In the genomic region with DNA sequence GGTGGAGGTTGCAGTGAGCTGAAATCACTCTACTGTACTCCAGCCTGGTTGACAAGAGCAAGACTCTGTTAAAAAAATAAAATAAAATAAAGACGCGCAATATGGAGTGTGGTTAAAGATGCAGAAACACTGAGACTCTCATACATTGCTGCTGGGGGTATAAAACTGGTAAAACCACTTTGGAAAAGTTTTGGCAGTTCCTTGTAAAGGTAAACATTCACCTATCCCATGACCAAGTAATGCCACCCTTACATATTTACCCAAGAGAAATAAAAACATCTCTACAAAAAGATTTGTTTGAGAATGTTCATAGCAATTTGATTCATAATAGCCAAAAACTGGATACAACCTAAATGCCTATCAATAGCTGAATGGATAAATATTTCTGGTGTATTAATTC, we compare ENCODE assay signal across 22 cellular contexts.
DNase-seq lines count a peak whose midpoint lies in the region; ATAC-seq, FAIRE-seq and TF ChIP-seq lines count a peak whose summit lies in the region.
"Had no signal": no experiment of that assay in that cellular context is flagged by ENCODE, and none has a peak within 500 bp of the region (broad histone marks: within the 10 kb centered on the region; RNA-seq: fewer than 3 reads in every experiment).

No MANE protein-coding gene starts in this region.

- no peaks in the 10 kb centered on the region for H3K36me3 ChIP-seq in upper lobe of right lung
- H3K36me3 ChIP-seq: BE2C had no signal

- H3K4me1 Mint-ChIP-seq in memory B cell (peaks cover 23% of the 10 kb centered on the region), WTC11 (no peaks in the 10 kb centered on the region)
- H3K4me1 Mint-ChIP-seq: GM23338, H9 had no signal

- H3K27ac ChIP-seq in VCaP = peak overlapping the region; percentile 94
- H3K27ac ChIP-seq in upper lobe of right lung = no peak overlapping the region

- no peaks in the 10 kb centered on the region for H3K27me3 ChIP-seq in upper lobe of right lung
- H3K27me3 ChIP-seq: BE2C had no signal

- no peak for TF ChIP-seq POLR2A in GM12891 (IDR thresholded peaks at IDR 0.05; ENCODE audit: low read depth, low read length)

- no peak overlapping the region for H3K4me3 Mint-ChIP-seq in memory B cell
- no peak overlapping the region for H3K4me3 Mint-ChIP-seq in WTC11
- H3K4me3 Mint-ChIP-seq: CD14-positive monocyte; CD8-positive, alpha-beta T cell; GM23338; H9 had no signal

- CTCF ChIA-PET in WTC11 (lab: Charles Lee) = interaction anchor here (0.6 kb wide), 1 partner anchor 54 kb away, joined by 3 read pairs; no protein-coding TSS in a partner anchor

- no peak for DNase-seq in GM12891 (ENCODE audit: insufficient read length, low spot score)
- no peak for DNase-seq in memory B cell (ENCODE audit: low spot score in 2 of 2)
- no peak for DNase-seq in upper lobe of right lung
- DNase-seq in WTC11 (ENCODE audit: low spot score) = no peak
- DNase-seq in activated naive CD4-positive, alpha-beta T cell treated with anti-CD3 and anti-CD28 coated beads, Interleukin-2, amount 50 U/mL, for 16 hours = no peak
- no peak for DNase-seq in T1000 (lab: John Stamatoyannopoulos, UW)
- DNase-seq: ACHN; BE2C; CD8-positive, alpha-beta T cell; COR-L47; DMS153; DMS79 treated with DMSO at 0.1 percent for 48 hours; EL; H9 had no signal

- H3K9me3 Mint-ChIP-seq in memory B cell (no peaks in the 10 kb centered on the region), WTC11 (peaks cover 4% of the 10 kb centered on the region)
- H3K9me3 Mint-ChIP-seq: CD8-positive, alpha-beta T cell; GM23338; H9 had no signal

- no peak for ATAC-seq in memory B cell (ENCODE audit: low read depth)
- ATAC-seq in upper lobe of right lung = peak; percentile 51
- ATAC-seq in WTC11 = no peak
- ATAC-seq: CD8-positive, alpha-beta T cell; GM23338; HepG2 had no signal

- no peak overlapping the region for H3K4me3 ChIP-seq in upper lobe of right lung
- H3K4me3 ChIP-seq: GM23338 had no signal

- H3K27ac Mint-ChIP-seq in memory B cell (peak overlapping the region; percentile 82), WTC11 (no peak overlapping the region)
- H3K27ac Mint-ChIP-seq: CD14-positive monocyte; CD8-positive, alpha-beta T cell; GM23338; H9 had no signal

- FAIRE-seq in GM12891 (lab: Jason Lieb, UNC) = peak; percentile 13
- FAIRE-seq: D721Med, G401.6, GM12892, HepG2, HTR-8/SVneo had no signal

- H3K4me1 ChIP-seq in upper lobe of right lung = no peaks in the 10 kb centered on the region
- H3K4me1 ChIP-seq: BE2C had no signal

- intact Hi-C loops in upper lobe of right lung (cut with DNase I) = no loop called here

- POLR2A ChIA-PET in WTC11 (lab: Charles Lee) = no interaction called here

- H3K27me3 Mint-ChIP-seq in memory B cell (no peaks in the 10 kb centered on the region), WTC11 (ENCODE audit: low read depth) (no peaks in the 10 kb centered on the region; the same call in 1 of the 2 replicates)

- no peaks in the 10 kb centered on the region for H3K36me3 Mint-ChIP-seq in memory B cell
- no peaks in the 10 kb centered on the region for H3K36me3 Mint-ChIP-seq in WTC11
- H3K36me3 Mint-ChIP-seq: CD14-positive monocyte; CD8-positive, alpha-beta T cell had no signal

- TF ChIP-seq CTCF in VCaP (conservative IDR thresholded peaks at IDR 0.05) (no peak), upper lobe of right lung (IDR thresholded peaks at IDR 0.05) (no peak), WTC11 (IDR thresholded peaks at IDR 0.05) (no peak)

- H3K9me3 ChIP-seq in upper lobe of right lung = no peaks in the 10 kb centered on the region
- H3K9me3 ChIP-seq: BE2C had no signal

TF ChIP-seq in GM12891, 5 proteins besides CTCF, POLR2A, EP300 and RAD21:
- TF ChIP-seq POLR2AphosphoS5 (IDR thresholded peaks at IDR 0.05; ENCODE audit: low read depth, low read length) (no peak), TAF1 (IDR thresholded peaks at IDR 0.05; ENCODE audit: low read depth, low read length) (no peak), SPI1 (IDR thresholded peaks at IDR 0.05; ENCODE audit: low read depth, low read length) (no peak), POU2F2 (IDR thresholded peaks at IDR 0.05; ENCODE audit: low read depth, low read length) (no peak), PAX5 (IDR thresholded peaks at IDR 0.05; ENCODE audit: insufficient read depth, low read length, severe bottlenecking) (no peak)

TF ChIP-seq in WTC11, 78 proteins besides CTCF, POLR2A, EP300 and RAD21 (continues in another document):
- TF ChIP-seq ZNF396 (CRISPR knock-in tag; IDR thresholded peaks at IDR 0.05; ENCODE audit: borderline replicate concordance) = no peak
- TF ChIP-seq NR1H2 (CRISPR knock-in tag; IDR thresholded peaks at IDR 0.05) = no peak
- no peak for TF ChIP-seq SOX15 (CRISPR knock-in tag; IDR thresholded peaks at IDR 0.05)
- TF ChIP-seq NFYB (CRISPR knock-in tag; conservative IDR thresholded peaks at IDR 0.05; ENCODE audit: low read depth) = no peak
- no peak for TF ChIP-seq NFE2L1 (CRISPR knock-in tag; IDR thresholded peaks at IDR 0.05)
- TF ChIP-seq FOXP1 (CRISPR knock-in tag; IDR thresholded peaks at IDR 0.05; ENCODE audit: borderline replicate concordance) = no peak
- TF ChIP-seq GABPB1 (CRISPR knock-in tag; IDR thresholded peaks at IDR 0.05) = no peak
- TF ChIP-seq PRRX2 (CRISPR knock-in tag; IDR thresholded peaks at IDR 0.05) = no peak
- TF ChIP-seq, protein P1, sequence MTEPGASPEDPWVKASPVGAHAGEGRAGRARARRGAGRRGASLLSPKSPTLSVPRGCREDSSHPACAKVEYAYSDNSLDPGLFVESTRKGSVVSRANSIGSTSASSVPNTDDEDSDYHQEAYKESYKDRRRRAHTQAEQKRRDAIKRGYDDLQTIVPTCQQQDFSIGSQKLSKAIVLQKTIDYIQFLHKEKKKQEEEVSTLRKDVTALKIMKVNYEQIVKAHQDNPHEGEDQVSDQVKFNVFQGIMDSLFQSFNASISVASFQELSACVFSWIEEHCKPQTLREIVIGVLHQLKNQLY (CRISPR knock-in tag; IDR thresholded peaks at IDR 0.05) = no peak
- TF ChIP-seq FOXJ3 (CRISPR knock-in tag; IDR thresholded peaks at IDR 0.05; ENCODE audit: borderline replicate concordance) = no peak
- TF ChIP-seq JUN (CRISPR knock-in tag; IDR thresholded peaks at IDR 0.05) = no peak
- TF ChIP-seq, protein P2, sequence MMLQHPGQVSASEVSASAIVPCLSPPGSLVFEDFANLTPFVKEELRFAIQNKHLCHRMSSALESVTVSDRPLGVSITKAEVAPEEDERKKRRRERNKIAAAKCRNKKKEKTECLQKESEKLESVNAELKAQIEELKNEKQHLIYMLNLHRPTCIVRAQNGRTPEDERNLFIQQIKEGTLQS (CRISPR knock-in tag; conservative IDR thresholded peaks at IDR 0.05) = no peak
- TF ChIP-seq, protein P3, sequence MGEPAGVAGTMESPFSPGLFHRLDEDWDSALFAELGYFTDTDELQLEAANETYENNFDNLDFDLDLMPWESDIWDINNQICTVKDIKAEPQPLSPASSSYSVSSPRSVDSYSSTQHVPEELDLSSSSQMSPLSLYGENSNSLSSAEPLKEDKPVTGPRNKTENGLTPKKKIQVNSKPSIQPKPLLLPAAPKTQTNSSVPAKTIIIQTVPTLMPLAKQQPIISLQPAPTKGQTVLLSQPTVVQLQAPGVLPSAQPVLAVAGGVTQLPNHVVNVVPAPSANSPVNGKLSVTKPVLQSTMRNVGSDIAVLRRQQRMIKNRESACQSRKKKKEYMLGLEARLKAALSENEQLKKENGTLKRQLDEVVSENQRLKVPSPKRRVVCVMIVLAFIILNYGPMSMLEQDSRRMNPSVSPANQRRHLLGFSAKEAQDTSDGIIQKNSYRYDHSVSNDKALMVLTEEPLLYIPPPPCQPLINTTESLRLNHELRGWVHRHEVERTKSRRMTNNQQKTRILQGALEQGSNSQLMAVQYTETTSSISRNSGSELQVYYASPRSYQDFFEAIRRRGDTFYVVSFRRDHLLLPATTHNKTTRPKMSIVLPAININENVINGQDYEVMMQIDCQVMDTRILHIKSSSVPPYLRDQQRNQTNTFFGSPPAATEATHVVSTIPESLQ (CRISPR knock-in tag; IDR thresholded peaks at IDR 0.05) = no peak
- TF ChIP-seq TEAD1 (CRISPR knock-in tag; IDR thresholded peaks at IDR 0.05) = no peak
- TF ChIP-seq, protein P4, sequence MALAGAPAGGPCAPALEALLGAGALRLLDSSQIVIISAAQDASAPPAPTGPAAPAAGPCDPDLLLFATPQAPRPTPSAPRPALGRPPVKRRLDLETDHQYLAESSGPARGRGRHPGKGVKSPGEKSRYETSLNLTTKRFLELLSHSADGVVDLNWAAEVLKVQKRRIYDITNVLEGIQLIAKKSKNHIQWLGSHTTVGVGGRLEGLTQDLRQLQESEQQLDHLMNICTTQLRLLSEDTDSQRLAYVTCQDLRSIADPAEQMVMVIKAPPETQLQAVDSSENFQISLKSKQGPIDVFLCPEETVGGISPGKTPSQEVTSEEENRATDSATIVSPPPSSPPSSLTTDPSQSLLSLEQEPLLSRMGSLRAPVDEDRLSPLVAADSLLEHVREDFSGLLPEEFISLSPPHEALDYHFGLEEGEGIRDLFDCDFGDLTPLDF (CRISPR knock-in tag; IDR thresholded peaks at IDR 0.05) = no peak
- no peak for TF ChIP-seq ZNF416 (CRISPR knock-in tag; IDR thresholded peaks at IDR 0.05)
- TF ChIP-seq, protein P5, sequence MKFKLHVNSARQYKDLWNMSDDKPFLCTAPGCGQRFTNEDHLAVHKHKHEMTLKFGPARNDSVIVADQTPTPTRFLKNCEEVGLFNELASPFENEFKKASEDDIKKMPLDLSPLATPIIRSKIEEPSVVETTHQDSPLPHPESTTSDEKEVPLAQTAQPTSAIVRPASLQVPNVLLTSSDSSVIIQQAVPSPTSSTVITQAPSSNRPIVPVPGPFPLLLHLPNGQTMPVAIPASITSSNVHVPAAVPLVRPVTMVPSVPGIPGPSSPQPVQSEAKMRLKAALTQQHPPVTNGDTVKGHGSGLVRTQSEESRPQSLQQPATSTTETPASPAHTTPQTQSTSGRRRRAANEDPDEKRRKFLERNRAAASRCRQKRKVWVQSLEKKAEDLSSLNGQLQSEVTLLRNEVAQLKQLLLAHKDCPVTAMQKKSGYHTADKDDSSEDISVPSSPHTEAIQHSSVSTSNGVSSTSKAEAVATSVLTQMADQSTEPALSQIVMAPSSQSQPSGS (CRISPR knock-in tag; IDR thresholded peaks at IDR 0.05; ENCODE audit: borderline replicate concordance, low read depth) = no peak
- TF ChIP-seq, protein P6, sequence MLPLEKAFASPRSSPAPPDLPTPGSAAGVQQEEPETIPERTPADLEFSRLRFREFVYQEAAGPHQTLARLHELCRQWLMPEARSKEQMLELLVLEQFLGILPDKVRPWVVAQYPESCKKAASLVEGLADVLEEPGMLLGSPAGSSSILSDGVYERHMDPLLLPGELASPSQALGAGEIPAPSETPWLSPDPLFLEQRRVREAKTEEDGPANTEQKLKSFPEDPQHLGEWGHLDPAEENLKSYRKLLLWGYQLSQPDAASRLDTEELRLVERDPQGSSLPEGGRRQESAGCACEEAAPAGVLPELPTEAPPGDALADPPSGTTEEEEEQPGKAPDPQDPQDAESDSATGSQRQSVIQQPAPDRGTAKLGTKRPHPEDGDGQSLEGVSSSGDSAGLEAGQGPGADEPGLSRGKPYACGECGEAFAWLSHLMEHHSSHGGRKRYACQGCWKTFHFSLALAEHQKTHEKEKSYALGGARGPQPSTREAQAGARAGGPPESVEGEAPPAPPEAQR (CRISPR knock-in tag; IDR thresholded peaks at IDR 0.05) = no peak
